Comparison of ENCODE assay signal across 10 cellular contexts in the genomic region with DNA sequence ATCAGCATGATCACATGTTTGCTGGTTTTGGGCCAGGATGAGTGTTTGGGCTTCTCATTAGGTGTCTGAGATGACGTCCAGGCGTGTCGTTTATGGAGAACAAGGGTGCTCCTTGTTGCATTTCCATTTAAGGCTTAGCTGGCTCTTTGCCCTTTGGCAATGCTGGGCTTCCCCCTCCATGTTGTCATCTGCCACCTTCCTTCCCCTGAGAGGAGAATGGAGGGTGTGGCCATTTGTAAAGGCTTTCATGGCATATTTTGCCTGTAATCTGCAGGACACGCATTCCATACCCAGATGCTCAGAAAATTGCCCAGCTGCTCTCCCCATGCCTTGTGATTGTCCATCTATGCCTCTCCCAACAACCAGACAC. TPM values are rescaled to one million over a fixed set of nuclear protein-coding genes. Genes with fewer than 3 reads are reported as not detected.
A peak's percentile ranks its signal among the peaks of the same experiment; 100 is the strongest.
DNase-seq lines count a peak whose midpoint lies in the region; ATAC-seq and TF ChIP-seq lines count a peak whose summit lies in the region.
"Had no signal": no experiment of that assay in that cellular context is flagged by ENCODE, and none has a peak within 500 bp of the region (broad histone marks: within the 10 kb centered on the region; RNA-seq: fewer than 3 reads in every experiment).

No MANE protein-coding gene starts in this region.

- ATAC-seq in activated T-helper 17 cell treated with anti-CD3 and anti-CD28 coated beads, Interleukin-2, amount 50 U/mL, for 72 hours (replicated peaks): peak; percentile 16
- no peak for ATAC-seq in GM18517 (IDR thresholded peaks at IDR 0.05; ENCODE audit: unreplicated experiment)
- ATAC-seq: effector memory CD8-positive, alpha-beta T cell had no signal

- H3K4me3 Mint-ChIP-seq in activated T-helper 17 cell treated with anti-CD3 and anti-CD28 coated beads, Interleukin-2, amount 50 U/mL, for 72 hours: no peak overlapping the region
- H3K4me3 Mint-ChIP-seq: effector memory CD8-positive, alpha-beta T cell had no signal

- H3K27me3 Mint-ChIP-seq in activated T-helper 17 cell treated with anti-CD3 and anti-CD28 coated beads, Interleukin-2, amount 50 U/mL, for 72 hours: peaks cover 38% of the 10 kb centered on the region

- no peaks in the 10 kb centered on the region for H3K4me1 Mint-ChIP-seq in activated T-helper 17 cell treated with anti-CD3 and anti-CD28 coated beads, Interleukin-2, amount 50 U/mL, for 72 hours

- H4K20me1 ChIP-seq in osteoblast (ENCODE audit: insufficient read depth, low read length): no peaks in the 10 kb centered on the region
- H4K20me1 ChIP-seq in MM.1S (ENCODE audit: insufficient read depth, low read length): peaks cover 4% of the 10 kb centered on the region; the same call in 1 of the 2 replicates

- H3K27ac ChIP-seq in osteoblast (ENCODE audit: low read depth, low read length) (no peak overlapping the region), coronary artery (no peak overlapping the region), MM.1S (ENCODE audit: low read length) (no peak overlapping the region)

- no peak overlapping the region for H3K27ac Mint-ChIP-seq in activated T-helper 17 cell treated with anti-CD3 and anti-CD28 coated beads, Interleukin-2, amount 50 U/mL, for 72 hours
- H3K27ac Mint-ChIP-seq: effector memory CD8-positive, alpha-beta T cell; progenitor cell of endocrine pancreas had no signal

- no peaks in the 10 kb centered on the region for H3K36me3 Mint-ChIP-seq in activated T-helper 17 cell treated with anti-CD3 and anti-CD28 coated beads, Interleukin-2, amount 50 U/mL, for 72 hours (ENCODE audit: low read depth)

- DNase-seq in DMS153 treated with DMSO at 0.1 percent for 48 hours (lab: John Stamatoyannopoulos, UW; ENCODE audit: unreplicated experiment): peak; percentile 60
- DNase-seq in NCI-H1694 treated with DMSO at 0.1 percent for 48 hours (lab: John Stamatoyannopoulos, UW): peak; percentile 97
- peak; percentile 83 for DNase-seq in osteoblast (ENCODE audit: insufficient read length, low spot score, missing footprints)
- no peak for DNase-seq in coronary artery (ENCODE audit: low spot score)
- DNase-seq in activated CD4-positive, alpha-beta T cell treated with anti-CD3 and anti-CD28 coated beads, Interleukin-2, amount 50 U/mL, for 48 hours: no peak
- DNase-seq in MM.1S: no peak
- DNase-seq: effector memory CD8-positive, alpha-beta T cell had no signal

- H3K9me3 Mint-ChIP-seq in activated T-helper 17 cell treated with anti-CD3 and anti-CD28 coated beads, Interleukin-2, amount 50 U/mL, for 72 hours: no peaks in the 10 kb centered on the region
- H3K9me3 Mint-ChIP-seq: effector memory CD8-positive, alpha-beta T cell had no signal

- H3K27me3 ChIP-seq in osteoblast (ENCODE audit: insufficient read depth, low read length): no peaks in the 10 kb centered on the region
- peaks cover 81% of the 10 kb centered on the region for H3K27me3 ChIP-seq in MM.1S (replicated peaks; ENCODE audit: insufficient read depth, low read length)

- H3F3A ChIP-seq in MM.1S (ENCODE audit: insufficient read depth, low read length): no peaks in the 10 kb centered on the region

- no peak overlapping the region for H3K4me3 ChIP-seq in osteoblast (ENCODE audit: insufficient read depth, low read length)
- H3K4me3 ChIP-seq in coronary artery: no peak overlapping the region
- no peak overlapping the region for H3K4me3 ChIP-seq in MM.1S (ENCODE audit: low read length)

- H3K9me3 ChIP-seq in osteoblast (ENCODE audit: low read depth, low read length) (no peaks in the 10 kb centered on the region), MM.1S (replicated peaks; ENCODE audit: insufficient read depth, low read length) (no peaks in the 10 kb centered on the region)

- H2AFZ ChIP-seq in osteoblast (ENCODE audit: low read length): no peak overlapping the region
- no peak overlapping the region for H2AFZ ChIP-seq in MM.1S (ENCODE audit: low read length)

- no peak overlapping the region for H3K9ac ChIP-seq in MM.1S (ENCODE audit: low read length)

- no peaks in the 10 kb centered on the region for H3K36me3 ChIP-seq in osteoblast (ENCODE audit: insufficient read depth, low read length)
- H3K36me3 ChIP-seq in MM.1S (replicated peaks; ENCODE audit: insufficient read depth, low read length): no peaks in the 10 kb centered on the region

- no peaks in the 10 kb centered on the region for H3K9me2 ChIP-seq in MM.1S (replicated peaks; ENCODE audit: insufficient read depth, low read length)

- H3K79me2 ChIP-seq in osteoblast (ENCODE audit: insufficient read depth, low read length) (no peaks in the 10 kb centered on the region), MM.1S (ENCODE audit: low read length) (no peaks in the 10 kb centered on the region)

- H3K4me2 ChIP-seq in osteoblast (ENCODE audit: insufficient read depth, low read length): no peak overlapping the region
- H3K4me2 ChIP-seq in MM.1S (ENCODE audit: low read depth, low read length): no peak overlapping the region

- TF ChIP-seq CTCF in osteoblast (IDR thresholded peaks at IDR 0.05; ENCODE audit: extremely low read depth, low read depth, low read length): no peak
- TF ChIP-seq CTCF in coronary artery (IDR thresholded peaks at IDR 0.05): no peak
- TF ChIP-seq CTCF in MM.1S (IDR thresholded peaks at IDR 0.05; ENCODE audit: low read length): no peak

- H3K4me1 ChIP-seq in osteoblast (ENCODE audit: insufficient read depth, low read length) (peaks cover 17% of the 10 kb centered on the region), MM.1S (ENCODE audit: low read length) (no peaks in the 10 kb centered on the region)

RNA-seq across cellular contexts. Expression of gene PKP1, which starts 27.7 kb away (rescaled TPM):
- not detected for total RNA-seq in activated T-helper 17 cell treated with anti-CD3 and anti-CD28 coated beads, Interleukin-2, amount 50 U/mL, for 72 hours
- total RNA-seq in osteoblast: under 0.01 TPM in 2 replicates
- total RNA-seq: progenitor cell of endocrine pancreas had no signal

Comparison
In these comparisons a context has a peak if more than half of its experiments do, and no peak if none do; other contexts are left out.
1. DNase-seq: peak in DMS153 treated with DMSO at 0.1 percent for 48 hours (single experiment), NCI-H1694 treated with DMSO at 0.1 percent for 48 hours (single experiment) and osteoblast (single experiment); none in coronary artery (single experiment), activated CD4-positive, alpha-beta T cell treated with anti-CD3 and anti-CD28 coated beads, Interleukin-2, amount 50 U/mL, for 48 hours (0 of 2) and MM.1S (single experiment).